ENCODE assay signal across 19 cellular contexts in genomic region chr11:81804858-81805257, GRCh38.
DNase-seq lines count a peak whose midpoint lies in the region; ATAC-seq, FAIRE-seq and TF ChIP-seq lines count a peak whose summit lies in the region.
"Had no signal": no experiment of that assay in that cellular context is flagged by ENCODE, and none has a peak within 500 bp of the region (broad histone marks: within the 10 kb centered on the region; RNA-seq: fewer than 3 reads in every experiment).

No MANE protein-coding gene starts in this region.

- H4K91ac ChIP-seq in H1 (replicated peaks; ENCODE audit: insufficient read length, low read length), result no peak overlapping the region
- H4K91ac ChIP-seq in trophoblast cell (ENCODE audit: low read depth, low read length), result peak overlapping the region; percentile 62

- H3K79me1 ChIP-seq in H1 (ENCODE audit: low read depth, low read length) (no peaks in the 10 kb centered on the region), trophoblast cell (ENCODE audit: low read length) (peaks cover 3% of the 10 kb centered on the region)

- H4K8ac ChIP-seq in H1 (ENCODE audit: extremely low read depth, insufficient read depth, low read length) (no peak overlapping the region), trophoblast cell (ENCODE audit: low read depth, low read length) (no peak overlapping the region)

- H4K5ac ChIP-seq in H1 (ENCODE audit: insufficient read length, low read depth, low read length), result no peak overlapping the region

- intact Hi-C loops in OCI-LY7 (cut with micrococcal nuclease; ENCODE audit: unreplicated experiment), result no loop called here

- no peak overlapping the region for H2BK15ac ChIP-seq in H1 (ENCODE audit: low read length)

- H3K9me1 ChIP-seq in keratinocyte (ENCODE audit: control insufficient read depth, extremely low read depth, insufficient read depth, low read length), result no peaks in the 10 kb centered on the region

- H3K79me2 ChIP-seq in OCI-LY7 (ENCODE audit: insufficient read depth, low read depth, low read length) (no peaks in the 10 kb centered on the region), H1 (ENCODE audit: control insufficient read depth in 1 of 2, insufficient read depth in 2 of 2, low read length in 2 of 2) (no peaks in the 10 kb centered on the region), keratinocyte (ENCODE audit: control insufficient read depth, insufficient read depth, low read length) (no peaks in the 10 kb centered on the region), trophoblast cell (ENCODE audit: control insufficient read depth, insufficient read depth, low read length, poor library complexity) (no peaks in the 10 kb centered on the region)

- H3K4me1 ChIP-seq in OCI-LY7 (ENCODE audit: insufficient read depth, low read length, poor library complexity, severe bottlenecking) (peaks cover 14% of the 10 kb centered on the region), H1 (replicated peaks in 1 of 4; ENCODE audit: control insufficient read depth in 3 of 4, insufficient read depth in 4 of 4, low read length in 3 of 4) (peaks cover 0 to 5% (median 0%) of the 10 kb centered on the region in 4 experiments; a peak in 1 of 7 replicates), keratinocyte (ENCODE audit: control insufficient read depth, extremely low read depth, insufficient read depth, low read length) (no peaks in the 10 kb centered on the region), trophoblast cell (ENCODE audit: control insufficient read depth in 1 of 2, insufficient read depth in 2 of 2, low read length in 2 of 2) (peaks cover 2 to 3% of the 10 kb centered on the region in 2 experiments)
- H3K4me1 ChIP-seq: A549, BLaER1, HAP-1 had no signal

- ATAC-seq in HG02840 (IDR thresholded peaks at IDR 0.05; ENCODE audit: low FRiP score, unreplicated experiment) (no peak), GM21526 (IDR thresholded peaks at IDR 0.05; ENCODE audit: low FRiP score, unreplicated experiment) (no peak)
- ATAC-seq: A549; CD8-positive, alpha-beta T cell; GM12878; K562 had no signal

- H3K14ac ChIP-seq in H1 (ENCODE audit: insufficient read length) (no peak overlapping the region), trophoblast cell (ENCODE audit: low read length) (no peak overlapping the region)

- dilution Hi-C loops in keratinocyte (cut with MboI; ENCODE audit: extremely low pct_ligation_motif_present, low sequenced_read_pairs), result no loop called here

- H3K27me3 ChIP-seq in H1 (replicated peaks in 1 of 4; ENCODE audit: control insufficient read depth in 3 of 4, extremely low read depth in 1 of 4, insufficient read depth in 3 of 4, low read length in 3 of 4) (no peaks in the 10 kb centered on the region), keratinocyte (ENCODE audit: control insufficient read depth, extremely low read depth, insufficient read depth, low read length) (no peaks in the 10 kb centered on the region), trophoblast cell (ENCODE audit: insufficient read depth, low read length) (no peaks in the 10 kb centered on the region)
- H3K27me3 ChIP-seq: BLaER1 had no signal

- H3K23me2 ChIP-seq in H1 (ENCODE audit: low read depth, low read length), result no peaks in the 10 kb centered on the region; the same call in 1 of the 2 replicates

- 67% methylated on average over 1 of the region's 1 CpG; no CpG with 5 or more reads in 1 of the 2 experiments for WGBS in H1 (ENCODE audit: extremely low coverage in 1 of 2, insufficient coverage in 1 of 2, insufficient read length in 1 of 2, insufficient replicate concordance in 2 of 2, low coverage in 1 of 2, low lambda C conversion rate in 2 of 2, missing lambda C conversion rate in 1 of 2), 2 experiments
- no CpG with 5 or more reads among the region's 1 CpG for WGBS in trophoblast cell (ENCODE audit: extremely low coverage, insufficient coverage, insufficient read length)

- no peak overlapping the region for H4K12ac ChIP-seq in trophoblast cell (ENCODE audit: low read depth, low read length)

- DNase-seq in OCI-LY7 (ENCODE audit: low spot score) (no peak), H1 (ENCODE audit: low read depth in 1 of 2, low spot score in 2 of 2) (no peak), keratinocyte (ENCODE audit: low read depth, low spot score) (no peak), trophoblast cell (no peak), A172 (ENCODE audit: low spot score) (no peak)
- DNase-seq: Calu3; CD8-positive, alpha-beta T cell; DMS79 treated with DMSO at 0.1 percent for 48 hours; EL; GOT3; IMR-90 had no signal

- POLR2A ChIA-PET in OCI-LY7 (lab: Charles Lee) (interaction anchor here (0.6 to 1.3 kb wide), 3 partner anchors 8 to 257 kb away, joined by 3 to 4 read pairs (median 3); no protein-coding TSS in a partner anchor), H1 (lab: Charles Lee; ENCODE audit: partially characterized antibody) (no interaction called here)

- H2AK5ac ChIP-seq in H1 (ENCODE audit: low read depth, low read length) (no peak overlapping the region), trophoblast cell (ENCODE audit: low read length) (no peak overlapping the region)

- H3K23ac ChIP-seq in H1 (ENCODE audit: insufficient read length), result no peak overlapping the region
- no peak overlapping the region for H3K23ac ChIP-seq in trophoblast cell (ENCODE audit: low read length)

- H4K20me1 ChIP-seq in OCI-LY7 (ENCODE audit: insufficient read depth, low read length), result no peaks in the 10 kb centered on the region
- H4K20me1 ChIP-seq in H1 (replicated peaks in 1 of 2; ENCODE audit: control insufficient read depth in 1 of 2, insufficient read depth in 2 of 2, low read length in 2 of 2), result no peaks in the 10 kb centered on the region
- H4K20me1 ChIP-seq in keratinocyte (ENCODE audit: control insufficient read depth, extremely low read depth, insufficient read depth, low read length), result no peaks in the 10 kb centered on the region
- H4K20me1 ChIP-seq: BLaER1 had no signal

- H2BK12ac ChIP-seq in H1 (ENCODE audit: low read depth, low read length) (no peak overlapping the region), trophoblast cell (ENCODE audit: low read length) (peak overlapping the region; percentile 22)

- H3K4ac ChIP-seq in H1 (replicated peaks; ENCODE audit: insufficient read length, low read depth, low read length) (no peak overlapping the region), trophoblast cell (ENCODE audit: low read depth, low read length) (no peak overlapping the region)

- no peak for TF ChIP-seq POLR2A in H1 (IDR thresholded peaks at IDR 0.05; ENCODE audit: control extremely low read depth in 1 of 2, low read depth in 2 of 2, low read length in 2 of 2)

- CTCF ChIA-PET in OCI-LY7 (lab: Charles Lee; ENCODE audit: unreplicated experiment) (interaction anchor here (1.0 kb wide), 1 partner anchor 17 kb away, joined by 3 read pairs; no protein-coding TSS in a partner anchor), H1 (lab: Charles Lee; ENCODE audit: partially characterized antibody) (interaction anchor here (1.7 kb wide), 1 partner anchor 510 kb away, joined by 4 read pairs; no protein-coding TSS in a partner anchor)

- no peak overlapping the region for H3K9ac ChIP-seq in H1 (replicated peaks in 1 of 4; ENCODE audit: extremely low read depth in 1 of 4, low read depth in 3 of 4, low read length in 3 of 4)
- no peak overlapping the region for H3K9ac ChIP-seq in keratinocyte (ENCODE audit: control insufficient read depth, extremely low read depth, insufficient read depth, low read length)
- no peak overlapping the region for H3K9ac ChIP-seq in trophoblast cell (ENCODE audit: low read length)
- H3K9ac ChIP-seq: BLaER1 had no signal

- peak overlapping the region; percentile 46 for H3K4me2 ChIP-seq in OCI-LY7 (ENCODE audit: low read length)
- H3K4me2 ChIP-seq in H1 (ENCODE audit: insufficient read depth in 1 of 2, low read depth in 2 of 2, low read length in 2 of 2), result no peak overlapping the region
- H3K4me2 ChIP-seq in keratinocyte (ENCODE audit: control insufficient read depth, extremely low read depth, insufficient read depth, low read depth, low read length), result no peak overlapping the region
- no peak overlapping the region for H3K4me2 ChIP-seq in trophoblast cell (ENCODE audit: low read length)
- H3K4me2 ChIP-seq: A549, BLaER1 had no signal

- TF ChIP-seq RAD21 in H1 (IDR thresholded peaks at IDR 0.05 in 1 of 2, conservative IDR thresholded peaks at IDR 0.05 in 1 of 2; ENCODE audit: low read depth in 2 of 2, low read length in 2 of 2), result no peak

- H3K4me3 ChIP-seq in OCI-LY7 (ENCODE audit: low read depth, low read length, poor library complexity, severe bottlenecking), result no peak overlapping the region
- H3K4me3 ChIP-seq in H1 (ENCODE audit: extremely low read depth in 1 of 4, insufficient read depth in 2 of 4, low read depth in 3 of 4, low read length in 4 of 4), result no peak overlapping the region
- no peak overlapping the region for H3K4me3 ChIP-seq in keratinocyte (ENCODE audit: control insufficient read depth in 2 of 3, extremely low read depth in 1 of 3, insufficient read depth in 2 of 3, low read depth in 1 of 3, low read length in 3 of 3)
- H3K4me3 ChIP-seq in trophoblast cell (ENCODE audit: low read depth, low read length), result no peak overlapping the region
- H3K4me3 ChIP-seq: A549, BLaER1, GM12878, HAP-1, K562 had no signal

- H3K18ac ChIP-seq in H1 (ENCODE audit: extremely low read depth, low read length) (no peak overlapping the region), trophoblast cell (ENCODE audit: low read length) (no peak overlapping the region)

- H2BK120ac ChIP-seq in H1 (replicated peaks; ENCODE audit: low read depth, low read length) (no peak overlapping the region), trophoblast cell (ENCODE audit: insufficient read depth, low read length, poor library complexity) (no peak overlapping the region)

- no peaks in the 10 kb centered on the region for H3K9me2 ChIP-seq in OCI-LY7 (ENCODE audit: insufficient read depth, low read length)

- no peak for TF ChIP-seq EP300 in H1 (IDR thresholded peaks at IDR 0.05; ENCODE audit: borderline replicate concordance in 1 of 2, low read depth in 2 of 2, low read length in 2 of 2)

- H3K36me3 ChIP-seq in OCI-LY7 (ENCODE audit: insufficient read depth, low read length) (no peaks in the 10 kb centered on the region), H1 (ENCODE audit: control insufficient read depth in 2 of 4, insufficient read depth in 4 of 4, low read length in 3 of 4) (no peaks in the 10 kb centered on the region), keratinocyte (ENCODE audit: control insufficient read depth in 2 of 2, extremely low read depth in 1 of 2, insufficient read depth in 2 of 2, low read length in 2 of 2) (no peaks in the 10 kb centered on the region), trophoblast cell (ENCODE audit: control insufficient read depth in 1 of 2, insufficient read depth in 2 of 2, low read length in 2 of 2) (no peaks in the 10 kb centered on the region)
- H3K36me3 ChIP-seq: BLaER1, HAP-1 had no signal

- H2AFZ ChIP-seq in OCI-LY7 (ENCODE audit: low read length) (peak overlapping the region; percentile 83), H1 (ENCODE audit: low read length) (no peak overlapping the region), keratinocyte (ENCODE audit: control insufficient read depth, low read length) (peak overlapping the region; percentile 17), trophoblast cell (ENCODE audit: insufficient read depth, low read length, poor library complexity) (no peak overlapping the region)

- H3K27ac ChIP-seq in OCI-LY7 (ENCODE audit: low read depth, low read length, poor library complexity, severe bottlenecking) (no peak overlapping the region), H1 (ENCODE audit: low read depth, low read length) (no peak overlapping the region), keratinocyte (ENCODE audit: control insufficient read depth, insufficient read depth, low read length) (no peak overlapping the region), trophoblast cell (ENCODE audit: low read depth, low read length) (no peak overlapping the region)
- H3K27ac ChIP-seq: A549, BLaER1 had no signal

- H2BK5ac ChIP-seq in H1 (ENCODE audit: low read depth, low read length) (0 out of 2 replicates have a peak overlapping the region, but pooled peaks have one; percentile 87), trophoblast cell (ENCODE audit: low read depth, low read length, poor library complexity) (peak overlapping the region; percentile 73)

- BruUV-seq in OCI-LY7 (replicated peaks; lab: Mats Ljungman, UMichigan), result no TSS peak

- no peak overlapping the region for H3K56ac ChIP-seq in H1 (replicated peaks; ENCODE audit: insufficient read length, low read depth, low read length)

- TF ChIP-seq CTCF in OCI-LY7 (conservative IDR thresholded peaks at IDR 0.05; ENCODE audit: low read length), result no peak
- no peak for TF ChIP-seq CTCF in H1 (IDR thresholded peaks at IDR 0.05; ENCODE audit: control extremely low read depth in 1 of 3, insufficient read depth in 1 of 3, low read depth in 1 of 3, low read length in 3 of 3)
- TF ChIP-seq CTCF in keratinocyte (optimal IDR thresholded peaks at IDR 0.05 in 1 of 3, IDR thresholded peaks at IDR 0.05 in 1 of 3, conservative IDR thresholded peaks at IDR 0.05 in 1 of 3; ENCODE audit: extremely low read depth in 1 of 3, insufficient read depth in 2 of 3, low read length in 3 of 3), result no peak

- H3K9me3 ChIP-seq in OCI-LY7 (ENCODE audit: low read length) (no peaks in the 10 kb centered on the region), H1 (ENCODE audit: insufficient read depth in 2 of 2, low read depth in 1 of 2, low read length in 1 of 2) (no peaks in the 10 kb centered on the region), keratinocyte (ENCODE audit: control insufficient read depth, low read depth, low read length) (no peaks in the 10 kb centered on the region), trophoblast cell (ENCODE audit: insufficient read depth, low read depth, low read length) (no peaks in the 10 kb centered on the region)
- H3K9me3 ChIP-seq: A549, BLaER1, HAP-1 had no signal

- H2BK20ac ChIP-seq in H1 (ENCODE audit: low read length), result no peak overlapping the region

- FAIRE-seq in H1 (lab: Jason Lieb, UNC) (no peak), keratinocyte (lab: Jason Lieb, UNC) (no peak)
- FAIRE-seq: A549, GM12878, HTR-8/SVneo, K562 had no signal

Comparison
In these comparisons a context has a peak if more than half of its experiments do, and no peak if none do; other contexts are left out.
1. H2AFZ ChIP-seq: peak in OCI-LY7 (single experiment) and keratinocyte (single experiment); none in H1 (single experiment) and trophoblast cell (single experiment).